8 cellular contexts compared by ENCODE assay signal in the genomic region with DNA sequence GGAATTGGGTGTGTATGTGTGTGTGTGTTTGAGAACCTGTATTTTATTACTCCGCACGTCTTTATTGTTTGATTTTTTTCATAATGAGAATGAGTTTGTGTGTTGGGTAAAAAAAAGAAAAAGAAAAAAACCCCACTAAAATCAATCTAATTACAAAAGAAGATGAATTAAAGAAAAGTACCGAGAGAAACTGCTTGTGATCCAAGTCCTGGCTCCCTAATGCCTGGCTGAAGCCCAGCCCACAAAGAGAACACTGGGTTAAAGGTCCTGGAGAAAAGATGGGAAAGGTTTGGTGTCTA. TPM values are rescaled to one million over a fixed set of nuclear protein-coding genes. Genes with fewer than 3 reads are reported as not detected.
DNase-seq lines count a peak whose midpoint lies in the region; ATAC-seq and TF ChIP-seq lines count a peak whose summit lies in the region.

No MANE protein-coding gene starts in this region.

- peaks cover 18% of the 10 kb centered on the region for H3K27me3 Mint-ChIP-seq in activated CD8-positive, alpha-beta memory T cell treated with anti-CD3 and anti-CD28 coated beads, Interleukin-2, amount 10 ng/mL, durations not matched to agents 7 days and 5 days

- 16 to 21% methylated on average over 3 of the region's 3 CpGs for WGBS in transverse colon (ENCODE audit: low coverage in 1 of 2), 2 donors

- H3K9me3 ChIP-seq in transverse colon, result no peaks in the 10 kb centered on the region

- H3K4me3 Mint-ChIP-seq in activated CD8-positive, alpha-beta memory T cell treated with anti-CD3 and anti-CD28 coated beads, Interleukin-2, amount 10 ng/mL, durations not matched to agents 7 days and 5 days, result peak overlapping the region; percentile 59

- peaks cover 26% of the 10 kb centered on the region for H3K36me3 ChIP-seq in brain microvascular endothelial cell (replicated peaks)
- peaks cover 0 to 1% (median 0%) of the 10 kb centered on the region in 4 donors for H3K36me3 ChIP-seq in transverse colon

- DNase-seq in activated CD8-positive, alpha-beta memory T cell treated with anti-CD3 and anti-CD28 coated beads, Interleukin-2, amount 10 ng/mL, durations not matched to agents 7 days and 5 days, result peak; percentile 23
- no peak for DNase-seq in activated CD8-positive, alpha-beta memory T cell treated with anti-CD3 and anti-CD28 coated beads for 24 hours
- DNase-seq in brain microvascular endothelial cell, result no peak
- DNase-seq in medulla oblongata (ENCODE audit: extremely low spot score), result peak; percentile 70
- DNase-seq in transverse colon, result no peak
- DNase-seq in NCI-H1092 treated with DMSO at 0.1 percent for 48 hours (lab: John Stamatoyannopoulos, UW), result no peak

- no peak for TF ChIP-seq EP300 in transverse colon (IDR thresholded peaks at IDR 0.05; ENCODE audit: low read depth)

- TF ChIP-seq CTCF in brain microvascular endothelial cell (IDR thresholded peaks at IDR 0.05; ENCODE audit: low read depth, low read length, missing control alignments) (no peak), transverse colon (IDR thresholded peaks at IDR 0.05) (peak in 1 of 5 experiments; percentile 8)

- TF ChIP-seq POLR2A in transverse colon (IDR thresholded peaks at IDR 0.05), result no peak

- CTCF ChIA-PET in activated CD8-positive, alpha-beta memory T cell treated with anti-CD3 and anti-CD28 coated beads, Interleukin-2, amount 10 ng/mL, durations not matched to agents 7 days and 5 days (lab: Charles Lee), result interaction anchor here (1.1 to 8.9 kb wide), 2 partner anchors 17 to 74 kb away, joined by 5 to 119 read pairs; partner anchors contain the start of gene PABPN1

- in situ Hi-C loops in brain microvascular endothelial cell (cut with HindIII; ENCODE audit: low pct_ligation_motif_present, low sequenced_read_pairs), result no loop called here
- in situ Hi-C loops in transverse colon (cut with MboI; ENCODE audit: low pct_ligation_motif_present in 1 of 4, low pct_unique_long_range_greater_than_20kb in 1 of 4, low sequenced_read_pairs in 3 of 4), result no loop called here

- peaks cover 16% of the 10 kb centered on the region for H3K4me1 Mint-ChIP-seq in activated CD8-positive, alpha-beta memory T cell treated with anti-CD3 and anti-CD28 coated beads, Interleukin-2, amount 10 ng/mL, durations not matched to agents 7 days and 5 days

- H3K9me3 Mint-ChIP-seq in activated CD8-positive, alpha-beta memory T cell treated with anti-CD3 and anti-CD28 coated beads, Interleukin-2, amount 10 ng/mL, durations not matched to agents 7 days and 5 days (ENCODE audit: low read depth), result no peaks in the 10 kb centered on the region

- peaks cover 2% of the 10 kb centered on the region for H3K36me3 Mint-ChIP-seq in activated CD8-positive, alpha-beta memory T cell treated with anti-CD3 and anti-CD28 coated beads, Interleukin-2, amount 10 ng/mL, durations not matched to agents 7 days and 5 days

- intact Hi-C loops in transverse colon (cut with DNase I; ENCODE audit: low total_unique reads), result no loop called here

- peak overlapping the region; percentile 86 for H3K27ac ChIP-seq in brain microvascular endothelial cell
- peak overlapping the region; percentile 92 to 96 (median 94) for H3K27ac ChIP-seq in transverse colon

- H3K27ac Mint-ChIP-seq in activated CD8-positive, alpha-beta memory T cell treated with anti-CD3 and anti-CD28 coated beads, Interleukin-2, amount 10 ng/mL, durations not matched to agents 7 days and 5 days, result no peak overlapping the region

- peaks cover 18 to 49% (median 40%) of the 10 kb centered on the region in 4 donors for H3K4me1 ChIP-seq in transverse colon

- H3K4me3 ChIP-seq in brain microvascular endothelial cell (ENCODE audit: low read depth, low read length) (peak overlapping the region; percentile 92), transverse colon (peak overlapping the region in 3 of 4 donors; percentile 64 to 72 (median 70))

- ATAC-seq in activated CD8-positive, alpha-beta memory T cell treated with anti-CD3 and anti-CD28 coated beads, Interleukin-2, amount 10 ng/mL, durations not matched to agents 7 days and 5 days, result no peak
- ATAC-seq in GM21447 (IDR thresholded peaks at IDR 0.05; ENCODE audit: unreplicated experiment) (no peak), GM18909 (IDR thresholded peaks at IDR 0.05; ENCODE audit: poor library complexity, unreplicated experiment) (no peak)

- no peaks in the 10 kb centered on the region for H3K27me3 ChIP-seq in brain microvascular endothelial cell (replicated peaks)
- no peaks in the 10 kb centered on the region for H3K27me3 ChIP-seq in transverse colon

RNA-seq across cellular contexts. Expression of gene BCL2L2, which starts 0.6 kb away (rescaled TPM):
- 1 to 10 TPM; 3.1 to 3.7 TPM for total RNA-seq in activated CD8-positive, alpha-beta memory T cell treated with anti-CD3 and anti-CD28 coated beads, Interleukin-2, amount 10 ng/mL, durations not matched to agents 7 days and 5 days
- 10 to 100 TPM; 23.9 to 49.0 (median 43.0) TPM for total RNA-seq in transverse colon

RNA-seq across cellular contexts. Expression of gene PPP1R3E, which starts 3.4 kb away (rescaled TPM):
- total RNA-seq in activated CD8-positive, alpha-beta memory T cell treated with anti-CD3 and anti-CD28 coated beads, Interleukin-2, amount 10 ng/mL, durations not matched to agents 7 days and 5 days, result 10 to 100 TPM; 22.0 to 27.4 TPM
- total RNA-seq in transverse colon, result 10 to 100 TPM in 3 of 4 donors, 1 to 10 TPM in 1; 9.1 to 13.9 (median 11.0) TPM

RNA-seq across cellular contexts. Expression of gene PABPN1, which starts 15.2 kb away (rescaled TPM):
- total RNA-seq in activated CD8-positive, alpha-beta memory T cell treated with anti-CD3 and anti-CD28 coated beads, Interleukin-2, amount 10 ng/mL, durations not matched to agents 7 days and 5 days, result 100 to 1,000 TPM; 225 to 269 TPM
- total RNA-seq in transverse colon, result 100 to 1,000 TPM in 1 of 4 donors, 10 to 100 TPM in 3; 50.0 to 149 (median 63.7) TPM

RNA-seq across cellular contexts. Expression of gene HOMEZ, which starts 20.1 kb away (rescaled TPM):
- total RNA-seq in activated CD8-positive, alpha-beta memory T cell treated with anti-CD3 and anti-CD28 coated beads, Interleukin-2, amount 10 ng/mL, durations not matched to agents 7 days and 5 days, result 10 to 100 TPM; 11.4 to 12.4 TPM
- 10 to 100 TPM in 2 of 4 donors, 1 to 10 TPM in 2; 1.9 to 12.9 (median 8.6) TPM for total RNA-seq in transverse colon

RNA-seq across cellular contexts. Expression of gene SLC22A17, which starts 46.6 kb away (rescaled TPM):
- 1 to 10 TPM; 1.7 to 2.8 TPM for total RNA-seq in activated CD8-positive, alpha-beta memory T cell treated with anti-CD3 and anti-CD28 coated beads, Interleukin-2, amount 10 ng/mL, durations not matched to agents 7 days and 5 days
- 10 to 100 TPM in 1 of 4 donors, 1 to 10 TPM in 3; 4.0 to 14.2 (median 8.5) TPM for total RNA-seq in transverse colon

Comparison
In these comparisons a context has a peak if more than half of its experiments do, and no peak if none do; other contexts are left out.
1. DNase-seq: peak in activated CD8-positive, alpha-beta memory T cell treated with anti-CD3 and anti-CD28 coated beads, Interleukin-2, amount 10 ng/mL, durations not matched to agents 7 days and 5 days (single experiment) and medulla oblongata (single experiment); none in activated CD8-positive, alpha-beta memory T cell treated with anti-CD3 and anti-CD28 coated beads for 24 hours (single experiment), brain microvascular endothelial cell (single experiment), transverse colon (single experiment) and NCI-H1092 treated with DMSO at 0.1 percent for 48 hours (single experiment).
2. RNA of gene BCL2L2, which starts 0.6 kb away (total RNA-seq): 23.9 to 49.0 TPM in transverse colon; 3.1 to 3.7 TPM in activated CD8-positive, alpha-beta memory T cell treated with anti-CD3 and anti-CD28 coated beads, Interleukin-2, amount 10 ng/mL, durations not matched to agents 7 days and 5 days; every median in the first group is over 4 times any median in the second.